ENCODE assay signal across 23 cellular contexts in the genomic region with DNA sequence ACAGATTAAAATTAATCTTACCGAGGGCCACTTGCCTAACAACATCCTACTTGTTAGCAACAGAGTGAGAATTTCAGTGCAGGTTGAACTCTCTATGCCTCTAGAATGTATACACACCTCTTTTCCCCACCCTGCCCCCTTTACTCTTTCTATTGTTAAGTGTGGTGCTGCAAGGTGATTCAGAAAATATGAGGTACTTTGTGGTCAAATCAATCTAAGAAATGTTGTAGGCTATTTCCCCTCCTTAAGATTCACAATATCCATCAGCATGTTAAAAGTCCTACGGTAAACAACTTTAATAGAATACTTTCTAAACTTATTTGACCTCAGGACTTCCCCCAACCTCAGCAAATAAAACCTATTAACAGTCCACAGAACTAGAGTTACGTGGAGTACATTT.
"Had no signal": no experiment of that assay in that cellular context is flagged by ENCODE, and none has a peak within 500 bp of the region (broad histone marks: within the 10 kb centered on the region; RNA-seq: fewer than 3 reads in every experiment).

No MANE protein-coding gene starts in this region.

- ATAC-seq: effector memory CD8-positive, alpha-beta T cell; foreskin keratinocyte; gastrocnemius medialis; gastroesophageal sphincter; heart left ventricle; heart right ventricle had no signal

- H3K36me3 ChIP-seq: colonic mucosa, esophagus muscularis mucosa, esophagus squamous epithelium, gastrocnemius medialis, gastroesophageal sphincter, heart left ventricle, heart right ventricle had no signal

- H3K27me3 ChIP-seq: colonic mucosa, esophagus muscularis mucosa, esophagus squamous epithelium, foreskin keratinocyte, gastrocnemius medialis, gastroesophageal sphincter had no signal

- H3K4me1 ChIP-seq: colonic mucosa, esophagus muscularis mucosa, esophagus squamous epithelium, foreskin keratinocyte, gastrocnemius medialis, gastroesophageal sphincter, heart left ventricle, heart right ventricle had no signal

- H3K4me3 ChIP-seq: colonic mucosa, coronary artery, dorsolateral prefrontal cortex, esophagus muscularis mucosa, esophagus squamous epithelium, gastrocnemius medialis, gastroesophageal sphincter, heart left ventricle, heart right ventricle had no signal

- H3K27ac ChIP-seq: colonic mucosa, coronary artery, dorsolateral prefrontal cortex, epithelial cell of prostate, esophagus muscularis mucosa, esophagus squamous epithelium, foreskin keratinocyte, gastrocnemius medialis, gastroesophageal sphincter, heart left ventricle, heart right ventricle had no signal

- DNase-seq: colonic mucosa; cortex of kidney; dermis blood vessel endothelial cell; dorsolateral prefrontal cortex; effector CD4-positive, alpha-beta T cell; effector CD8-positive, alpha-beta T cell; effector memory CD4-positive, alpha-beta T cell; effector memory CD8-positive, alpha-beta T cell; endodermal cell; erythroblast; esophagus squamous epithelium; foreskin fibroblast; foreskin keratinocyte; foreskin melanocyte; gastrocnemius medialis; glutamatergic neuron; head of caudate nucleus; heart left ventricle; heart right ventricle had no signal

- H3K9me3 ChIP-seq: colonic mucosa, esophagus muscularis mucosa, esophagus squamous epithelium, gastrocnemius medialis, gastroesophageal sphincter, heart left ventricle, heart right ventricle had no signal
